ENCODE assay signal across 8 cellular contexts in the genomic region with DNA sequence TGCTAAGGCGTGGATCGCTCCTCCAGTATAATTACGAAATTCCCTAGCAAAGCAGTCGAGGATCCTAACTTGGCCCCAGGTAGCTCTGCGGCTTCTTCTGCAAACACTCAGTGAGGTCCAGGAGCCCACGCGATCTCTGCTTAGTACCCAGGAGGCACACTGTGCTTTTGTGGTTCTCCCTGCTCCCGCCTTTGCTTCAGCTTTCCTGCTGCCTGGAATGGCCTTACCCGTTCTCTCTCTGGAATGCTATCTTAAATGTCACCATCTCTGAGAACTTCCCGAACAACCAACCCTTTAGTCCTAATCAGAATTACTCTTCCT. TPM values are rescaled to one million over a fixed set of nuclear protein-coding genes. Genes with fewer than 3 reads are reported as not detected.
DNase-seq lines count a peak whose midpoint lies in the region; ATAC-seq lines count a peak whose summit lies in the region.

No MANE protein-coding gene starts in this region.

- no peaks in the 10 kb centered on the region for H3K4me1 ChIP-seq in thymus (ENCODE audit: control insufficient read depth, insufficient read depth, low read length)

- peaks cover 6% of the 10 kb centered on the region for H3K36me3 ChIP-seq in thymus (ENCODE audit: control insufficient read depth, insufficient read depth)

- H3K27ac ChIP-seq in cingulate gyrus (ENCODE audit: low read depth, low read length) (peak overlapping the region; percentile 81), thymus (ENCODE audit: low read depth) (peak overlapping the region; percentile 6)

- peaks cover 22% of the 10 kb centered on the region for H3K4me1 Mint-ChIP-seq in memory B cell

- peak overlapping the region; percentile 87 for H3K4me3 ChIP-seq in thymus (ENCODE audit: low read length)

- peak overlapping the region; percentile 99 for H3K4me3 Mint-ChIP-seq in memory B cell

- ATAC-seq in GM21717 (IDR thresholded peaks at IDR 0.05; ENCODE audit: unreplicated experiment) = peak; percentile 4
- ATAC-seq in memory B cell (ENCODE audit: low read depth) = no peak
- no peak for ATAC-seq in HG03520 (IDR thresholded peaks at IDR 0.05; ENCODE audit: unreplicated experiment)
- ATAC-seq in HG03196 (IDR thresholded peaks at IDR 0.05; ENCODE audit: unreplicated experiment) = no peak

- no peaks in the 10 kb centered on the region for H3K36me3 Mint-ChIP-seq in memory B cell

- H3K9me3 ChIP-seq in thymus (ENCODE audit: control insufficient read depth) = no peaks in the 10 kb centered on the region

- WGBS in thymus = 20% methylated on average over 10 of the region's 10 CpGs

- no peaks in the 10 kb centered on the region for H3K27me3 ChIP-seq in thymus (ENCODE audit: control insufficient read depth, insufficient read depth)

- no peaks in the 10 kb centered on the region for H3K9me3 Mint-ChIP-seq in memory B cell

- H3K27ac Mint-ChIP-seq in memory B cell = peak overlapping the region; percentile 99

- DNase-seq in COLO829 (ENCODE audit: low spot score) (peak; percentile 29), NCI-H526 treated with DMSO at 0.1 percent for 48 hours (lab: John Stamatoyannopoulos, UW) (peak; percentile 51), memory B cell (ENCODE audit: low spot score in 2 of 2) (peak in 1 of 2 donors; percentile 13)

- no peaks in the 10 kb centered on the region for H3K27me3 Mint-ChIP-seq in memory B cell

RNA-seq across cellular contexts. Expression of a gene that starts 0.6 kb away (rescaled TPM):
- polyA plus RNA-seq in thymus = 5.0 TPM

RNA-seq across cellular contexts. Expression of a gene that starts 0.9 kb away (rescaled TPM):
- polyA plus RNA-seq in thymus = 18.2 TPM
